1 cellular context compared by ENCODE assay signal in the genomic region with DNA sequence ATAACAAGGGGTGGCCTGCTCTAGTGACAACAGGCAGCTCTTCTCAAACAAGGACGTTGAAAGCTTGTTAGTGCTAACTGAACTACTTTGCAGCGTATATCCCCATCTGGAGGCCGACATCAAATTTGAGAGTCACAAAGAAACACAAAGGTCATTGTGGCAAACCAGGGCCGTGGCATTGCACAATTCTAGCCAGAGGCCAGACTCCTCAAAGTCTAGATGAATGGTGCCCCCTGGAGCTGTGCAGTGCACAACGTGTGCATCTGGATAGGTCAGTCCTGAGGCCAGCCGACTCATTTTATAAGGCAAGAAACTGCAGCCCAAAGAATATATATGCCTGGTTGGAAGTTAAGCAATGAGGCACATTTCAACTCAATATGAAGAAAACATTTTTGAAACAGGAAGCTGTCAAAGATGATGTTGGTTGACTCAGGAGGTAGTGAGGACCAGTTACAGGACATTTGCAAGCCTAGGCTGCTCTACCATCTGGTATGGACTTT.
TF ChIP-seq lines count a peak whose summit lies in the region.

No MANE protein-coding gene starts in this region.

TF ChIP-seq in K562, 482 proteins besides CTCF, POLR2A, EP300 and RAD21 (continued from another document and continues in another):
- TF ChIP-seq, protein P1, sequence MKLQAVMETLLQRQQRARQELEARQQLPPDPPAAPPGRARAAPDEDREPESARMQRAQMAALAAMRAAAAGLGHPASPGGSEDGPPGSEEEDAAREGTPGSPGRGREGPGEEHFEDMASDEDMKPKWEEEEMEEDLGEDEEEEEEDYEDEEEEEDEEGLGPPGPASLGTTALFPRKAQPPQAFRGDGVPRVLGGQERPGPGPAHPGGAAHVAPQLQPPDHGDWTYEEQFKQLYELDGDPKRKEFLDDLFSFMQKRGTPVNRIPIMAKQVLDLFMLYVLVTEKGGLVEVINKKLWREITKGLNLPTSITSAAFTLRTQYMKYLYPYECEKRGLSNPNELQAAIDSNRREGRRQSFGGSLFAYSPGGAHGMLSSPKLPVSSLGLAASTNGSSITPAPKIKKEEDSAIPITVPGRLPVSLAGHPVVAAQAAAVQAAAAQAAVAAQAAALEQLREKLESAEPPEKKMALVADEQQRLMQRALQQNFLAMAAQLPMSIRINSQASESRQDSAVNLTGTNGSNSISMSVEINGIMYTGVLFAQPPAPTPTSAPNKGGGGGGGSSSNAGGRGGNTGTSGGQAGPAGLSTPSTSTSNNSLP (IDR thresholded peaks at IDR 0.05; ENCODE audit: borderline replicate concordance, low read depth, low read length) = 0 out of 2 replicates have a peak, but pooled peaks have one; percentile 38
- TF ChIP-seq TRIM24 (IDR thresholded peaks at IDR 0.05) (peak; percentile 58 to 69), CEBPB (tag; IDR thresholded peaks at IDR 0.05) (peak; percentile 100), ZNF644 (tag; IDR thresholded peaks at IDR 0.05; ENCODE audit: low read depth) (no peak), CXXC5 (CRISPR knock-in tag; IDR thresholded peaks at IDR 0.05) (peak; percentile 60), FOXK2 (conservative IDR thresholded peaks at IDR 0.05 in 1 of 2, IDR thresholded peaks at IDR 0.05 in 1 of 2; ENCODE audit: low read depth in 2 of 2) (peak; percentile 38 to 56; a peak in 1 of 4 replicates), NFE2L1 (tag; IDR thresholded peaks at IDR 0.05; ENCODE audit: borderline replicate concordance, low read depth) (no peak), ARNT (IDR thresholded peaks at IDR 0.05) (0 out of 4 replicates have a peak, but pooled peaks of 1 of the 2 experiments have one; percentile 51), ZNF830 (CRISPR knock-in tag; IDR thresholded peaks at IDR 0.05) (no peak), ATF1 (CRISPR knock-in tag; IDR thresholded peaks at IDR 0.05) (no peak), ATF1 (tag; IDR thresholded peaks at IDR 0.05) (peak; percentile 25; the same call in 1 of the 2 replicates), POLR2B (IDR thresholded peaks at IDR 0.05; ENCODE audit: low read depth, partially characterized antibody) (no peak), RB1 (IDR thresholded peaks at IDR 0.05; ENCODE audit: low read depth) (peak; percentile 30; the same call in 1 of the 2 replicates), LCOR (CRISPR knock-in tag; IDR thresholded peaks at IDR 0.05) (peak; percentile 45; the same call in 1 of the 2 replicates), FOXP1 (CRISPR knock-in tag; IDR thresholded peaks at IDR 0.05) (no peak), DIDO1 (tag; IDR thresholded peaks at IDR 0.05; ENCODE audit: low read depth) (no peak), E2F3 (CRISPR knock-in tag; IDR thresholded peaks at IDR 0.05) (no peak), HOXB6 (CRISPR knock-in tag; IDR thresholded peaks at IDR 0.05; ENCODE audit: borderline replicate concordance) (no peak), TBL1XR1 (IDR thresholded peaks at IDR 0.05; ENCODE audit: low read length in 2 of 2) (peak; percentile 29 to 75; a peak in 2 of 4 replicates), MYC (IDR thresholded peaks at IDR 0.05; ENCODE audit: low read depth, low read length) (peak; percentile 77), MYC (CRISPR knock-in tag; IDR thresholded peaks at IDR 0.05; ENCODE audit: borderline replicate concordance, low read depth) (no peak), ZBED1 (IDR thresholded peaks at IDR 0.05) (no peak)
- TF ChIP-seq, protein P2, sequence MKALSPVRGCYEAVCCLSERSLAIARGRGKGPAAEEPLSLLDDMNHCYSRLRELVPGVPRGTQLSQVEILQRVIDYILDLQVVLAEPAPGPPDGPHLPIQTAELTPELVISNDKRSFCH (CRISPR knock-in tag; IDR thresholded peaks at IDR 0.05) = no peak
- TF ChIP-seq, protein P2 (tag; IDR thresholded peaks at IDR 0.05) = peak; percentile 94
- TF ChIP-seq, protein P3, sequence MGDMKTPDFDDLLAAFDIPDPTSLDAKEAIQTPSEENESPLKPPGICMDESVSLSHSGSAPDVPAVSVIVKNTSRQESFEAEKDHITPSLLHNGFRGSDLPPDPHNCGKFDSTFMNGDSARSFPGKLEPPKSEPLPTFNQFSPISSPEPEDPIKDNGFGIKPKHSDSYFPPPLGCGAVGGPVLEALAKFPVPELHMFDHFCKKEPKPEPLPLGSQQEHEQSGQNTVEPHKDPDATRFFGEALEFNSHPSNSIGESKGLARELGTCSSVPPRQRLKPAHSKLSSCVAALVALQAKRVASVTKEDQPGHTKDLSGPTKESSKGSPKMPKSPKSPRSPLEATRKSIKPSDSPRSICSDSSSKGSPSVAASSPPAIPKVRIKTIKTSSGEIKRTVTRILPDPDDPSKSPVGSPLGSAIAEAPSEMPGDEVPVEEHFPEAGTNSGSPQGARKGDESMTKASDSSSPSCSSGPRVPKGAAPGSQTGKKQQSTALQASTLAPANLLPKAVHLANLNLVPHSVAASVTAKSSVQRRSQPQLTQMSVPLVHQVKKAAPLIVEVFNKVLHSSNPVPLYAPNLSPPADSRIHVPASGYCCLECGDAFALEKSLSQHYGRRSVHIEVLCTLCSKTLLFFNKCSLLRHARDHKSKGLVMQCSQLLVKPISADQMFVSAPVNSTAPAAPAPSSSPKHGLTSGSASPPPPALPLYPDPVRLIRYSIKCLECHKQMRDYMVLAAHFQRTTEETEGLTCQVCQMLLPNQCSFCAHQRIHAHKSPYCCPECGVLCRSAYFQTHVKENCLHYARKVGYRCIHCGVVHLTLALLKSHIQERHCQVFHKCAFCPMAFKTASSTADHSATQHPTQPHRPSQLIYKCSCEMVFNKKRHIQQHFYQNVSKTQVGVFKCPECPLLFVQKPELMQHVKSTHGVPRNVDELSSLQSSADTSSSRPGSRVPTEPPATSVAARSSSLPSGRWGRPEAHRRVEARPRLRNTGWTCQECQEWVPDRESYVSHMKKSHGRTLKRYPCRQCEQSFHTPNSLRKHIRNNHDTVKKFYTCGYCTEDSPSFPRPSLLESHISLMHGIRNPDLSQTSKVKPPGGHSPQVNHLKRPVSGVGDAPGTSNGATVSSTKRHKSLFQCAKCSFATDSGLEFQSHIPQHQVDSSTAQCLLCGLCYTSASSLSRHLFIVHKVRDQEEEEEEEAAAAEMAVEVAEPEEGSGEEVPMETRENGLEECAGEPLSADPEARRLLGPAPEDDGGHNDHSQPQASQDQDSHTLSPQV (IDR thresholded peaks at IDR 0.05) = 0 out of 2 replicates have a peak, but pooled peaks have one; percentile 34
- TF ChIP-seq, protein P4, sequence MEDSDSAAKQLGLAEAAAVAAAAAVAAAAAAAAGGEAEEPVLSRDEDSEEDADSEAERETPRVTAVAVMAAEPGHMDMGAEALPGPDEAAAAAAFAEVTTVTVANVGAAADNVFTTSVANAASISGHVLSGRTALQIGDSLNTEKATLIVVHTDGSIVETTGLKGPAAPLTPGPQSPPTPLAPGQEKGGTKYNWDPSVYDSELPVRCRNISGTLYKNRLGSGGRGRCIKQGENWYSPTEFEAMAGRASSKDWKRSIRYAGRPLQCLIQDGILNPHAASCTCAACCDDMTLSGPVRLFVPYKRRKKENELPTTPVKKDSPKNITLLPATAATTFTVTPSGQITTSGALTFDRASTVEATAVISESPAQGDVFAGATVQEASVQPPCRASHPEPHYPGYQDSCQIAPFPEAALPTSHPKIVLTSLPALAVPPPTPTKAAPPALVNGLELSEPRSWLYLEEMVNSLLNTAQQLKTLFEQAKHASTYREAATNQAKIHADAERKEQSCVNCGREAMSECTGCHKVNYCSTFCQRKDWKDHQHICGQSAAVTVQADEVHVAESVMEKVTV (CRISPR knock-in tag; IDR thresholded peaks at IDR 0.05) = peak; percentile 95
- TF ChIP-seq, protein P5, sequence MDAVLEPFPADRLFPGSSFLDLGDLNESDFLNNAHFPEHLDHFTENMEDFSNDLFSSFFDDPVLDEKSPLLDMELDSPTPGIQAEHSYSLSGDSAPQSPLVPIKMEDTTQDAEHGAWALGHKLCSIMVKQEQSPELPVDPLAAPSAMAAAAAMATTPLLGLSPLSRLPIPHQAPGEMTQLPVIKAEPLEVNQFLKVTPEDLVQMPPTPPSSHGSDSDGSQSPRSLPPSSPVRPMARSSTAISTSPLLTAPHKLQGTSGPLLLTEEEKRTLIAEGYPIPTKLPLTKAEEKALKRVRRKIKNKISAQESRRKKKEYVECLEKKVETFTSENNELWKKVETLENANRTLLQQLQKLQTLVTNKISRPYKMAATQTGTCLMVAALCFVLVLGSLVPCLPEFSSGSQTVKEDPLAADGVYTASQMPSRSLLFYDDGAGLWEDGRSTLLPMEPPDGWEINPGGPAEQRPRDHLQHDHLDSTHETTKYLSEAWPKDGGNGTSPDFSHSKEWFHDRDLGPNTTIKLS (IDR thresholded peaks at IDR 0.05; ENCODE audit: borderline replicate concordance, low read depth) = 0 out of 2 replicates have a peak, but pooled peaks have one; percentile 21
- TF ChIP-seq, protein P6, sequence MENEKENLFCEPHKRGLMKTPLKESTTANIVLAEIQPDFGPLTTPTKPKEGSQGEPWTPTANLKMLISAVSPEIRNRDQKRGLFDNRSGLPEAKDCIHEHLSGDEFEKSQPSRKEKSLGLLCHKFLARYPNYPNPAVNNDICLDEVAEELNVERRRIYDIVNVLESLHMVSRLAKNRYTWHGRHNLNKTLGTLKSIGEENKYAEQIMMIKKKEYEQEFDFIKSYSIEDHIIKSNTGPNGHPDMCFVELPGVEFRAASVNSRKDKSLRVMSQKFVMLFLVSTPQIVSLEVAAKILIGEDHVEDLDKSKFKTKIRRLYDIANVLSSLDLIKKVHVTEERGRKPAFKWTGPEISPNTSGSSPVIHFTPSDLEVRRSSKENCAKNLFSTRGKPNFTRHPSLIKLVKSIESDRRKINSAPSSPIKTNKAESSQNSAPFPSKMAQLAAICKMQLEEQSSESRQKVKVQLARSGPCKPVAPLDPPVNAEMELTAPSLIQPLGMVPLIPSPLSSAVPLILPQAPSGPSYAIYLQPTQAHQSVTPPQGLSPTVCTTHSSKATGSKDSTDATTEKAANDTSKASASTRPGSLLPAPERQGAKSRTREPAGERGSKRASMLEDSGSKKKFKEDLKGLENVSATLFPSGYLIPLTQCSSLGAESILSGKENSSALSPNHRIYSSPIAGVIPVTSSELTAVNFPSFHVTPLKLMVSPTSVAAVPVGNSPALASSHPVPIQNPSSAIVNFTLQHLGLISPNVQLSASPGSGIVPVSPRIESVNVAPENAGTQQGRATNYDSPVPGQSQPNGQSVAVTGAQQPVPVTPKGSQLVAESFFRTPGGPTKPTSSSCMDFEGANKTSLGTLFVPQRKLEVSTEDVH (IDR thresholded peaks at IDR 0.05; ENCODE audit: low read depth, partially characterized antibody) = no peak
- TF ChIP-seq, protein P7, sequence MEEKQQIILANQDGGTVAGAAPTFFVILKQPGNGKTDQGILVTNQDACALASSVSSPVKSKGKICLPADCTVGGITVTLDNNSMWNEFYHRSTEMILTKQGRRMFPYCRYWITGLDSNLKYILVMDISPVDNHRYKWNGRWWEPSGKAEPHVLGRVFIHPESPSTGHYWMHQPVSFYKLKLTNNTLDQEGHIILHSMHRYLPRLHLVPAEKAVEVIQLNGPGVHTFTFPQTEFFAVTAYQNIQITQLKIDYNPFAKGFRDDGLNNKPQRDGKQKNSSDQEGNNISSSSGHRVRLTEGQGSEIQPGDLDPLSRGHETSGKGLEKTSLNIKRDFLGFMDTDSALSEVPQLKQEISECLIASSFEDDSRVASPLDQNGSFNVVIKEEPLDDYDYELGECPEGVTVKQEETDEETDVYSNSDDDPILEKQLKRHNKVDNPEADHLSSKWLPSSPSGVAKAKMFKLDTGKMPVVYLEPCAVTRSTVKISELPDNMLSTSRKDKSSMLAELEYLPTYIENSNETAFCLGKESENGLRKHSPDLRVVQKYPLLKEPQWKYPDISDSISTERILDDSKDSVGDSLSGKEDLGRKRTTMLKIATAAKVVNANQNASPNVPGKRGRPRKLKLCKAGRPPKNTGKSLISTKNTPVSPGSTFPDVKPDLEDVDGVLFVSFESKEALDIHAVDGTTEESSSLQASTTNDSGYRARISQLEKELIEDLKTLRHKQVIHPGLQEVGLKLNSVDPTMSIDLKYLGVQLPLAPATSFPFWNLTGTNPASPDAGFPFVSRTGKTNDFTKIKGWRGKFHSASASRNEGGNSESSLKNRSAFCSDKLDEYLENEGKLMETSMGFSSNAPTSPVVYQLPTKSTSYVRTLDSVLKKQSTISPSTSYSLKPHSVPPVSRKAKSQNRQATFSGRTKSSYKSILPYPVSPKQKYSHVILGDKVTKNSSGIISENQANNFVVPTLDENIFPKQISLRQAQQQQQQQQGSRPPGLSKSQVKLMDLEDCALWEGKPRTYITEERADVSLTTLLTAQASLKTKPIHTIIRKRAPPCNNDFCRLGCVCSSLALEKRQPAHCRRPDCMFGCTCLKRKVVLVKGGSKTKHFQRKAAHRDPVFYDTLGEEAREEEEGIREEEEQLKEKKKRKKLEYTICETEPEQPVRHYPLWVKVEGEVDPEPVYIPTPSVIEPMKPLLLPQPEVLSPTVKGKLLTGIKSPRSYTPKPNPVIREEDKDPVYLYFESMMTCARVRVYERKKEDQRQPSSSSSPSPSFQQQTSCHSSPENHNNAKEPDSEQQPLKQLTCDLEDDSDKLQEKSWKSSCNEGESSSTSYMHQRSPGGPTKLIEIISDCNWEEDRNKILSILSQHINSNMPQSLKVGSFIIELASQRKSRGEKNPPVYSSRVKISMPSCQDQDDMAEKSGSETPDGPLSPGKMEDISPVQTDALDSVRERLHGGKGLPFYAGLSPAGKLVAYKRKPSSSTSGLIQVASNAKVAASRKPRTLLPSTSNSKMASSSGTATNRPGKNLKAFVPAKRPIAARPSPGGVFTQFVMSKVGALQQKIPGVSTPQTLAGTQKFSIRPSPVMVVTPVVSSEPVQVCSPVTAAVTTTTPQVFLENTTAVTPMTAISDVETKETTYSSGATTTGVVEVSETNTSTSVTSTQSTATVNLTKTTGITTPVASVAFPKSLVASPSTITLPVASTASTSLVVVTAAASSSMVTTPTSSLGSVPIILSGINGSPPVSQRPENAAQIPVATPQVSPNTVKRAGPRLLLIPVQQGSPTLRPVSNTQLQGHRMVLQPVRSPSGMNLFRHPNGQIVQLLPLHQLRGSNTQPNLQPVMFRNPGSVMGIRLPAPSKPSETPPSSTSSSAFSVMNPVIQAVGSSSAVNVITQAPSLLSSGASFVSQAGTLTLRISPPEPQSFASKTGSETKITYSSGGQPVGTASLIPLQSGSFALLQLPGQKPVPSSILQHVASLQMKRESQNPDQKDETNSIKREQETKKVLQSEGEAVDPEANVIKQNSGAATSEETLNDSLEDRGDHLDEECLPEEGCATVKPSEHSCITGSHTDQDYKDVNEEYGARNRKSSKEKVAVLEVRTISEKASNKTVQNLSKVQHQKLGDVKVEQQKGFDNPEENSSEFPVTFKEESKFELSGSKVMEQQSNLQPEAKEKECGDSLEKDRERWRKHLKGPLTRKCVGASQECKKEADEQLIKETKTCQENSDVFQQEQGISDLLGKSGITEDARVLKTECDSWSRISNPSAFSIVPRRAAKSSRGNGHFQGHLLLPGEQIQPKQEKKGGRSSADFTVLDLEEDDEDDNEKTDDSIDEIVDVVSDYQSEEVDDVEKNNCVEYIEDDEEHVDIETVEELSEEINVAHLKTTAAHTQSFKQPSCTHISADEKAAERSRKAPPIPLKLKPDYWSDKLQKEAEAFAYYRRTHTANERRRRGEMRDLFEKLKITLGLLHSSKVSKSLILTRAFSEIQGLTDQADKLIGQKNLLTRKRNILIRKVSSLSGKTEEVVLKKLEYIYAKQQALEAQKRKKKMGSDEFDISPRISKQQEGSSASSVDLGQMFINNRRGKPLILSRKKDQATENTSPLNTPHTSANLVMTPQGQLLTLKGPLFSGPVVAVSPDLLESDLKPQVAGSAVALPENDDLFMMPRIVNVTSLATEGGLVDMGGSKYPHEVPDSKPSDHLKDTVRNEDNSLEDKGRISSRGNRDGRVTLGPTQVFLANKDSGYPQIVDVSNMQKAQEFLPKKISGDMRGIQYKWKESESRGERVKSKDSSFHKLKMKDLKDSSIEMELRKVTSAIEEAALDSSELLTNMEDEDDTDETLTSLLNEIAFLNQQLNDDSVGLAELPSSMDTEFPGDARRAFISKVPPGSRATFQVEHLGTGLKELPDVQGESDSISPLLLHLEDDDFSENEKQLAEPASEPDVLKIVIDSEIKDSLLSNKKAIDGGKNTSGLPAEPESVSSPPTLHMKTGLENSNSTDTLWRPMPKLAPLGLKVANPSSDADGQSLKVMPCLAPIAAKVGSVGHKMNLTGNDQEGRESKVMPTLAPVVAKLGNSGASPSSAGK (IDR thresholded peaks at IDR 0.05) = peak; percentile 28; the same call in 1 of the 2 replicates
